ENCODE assay signal across 8 cellular contexts in the genomic region with DNA sequence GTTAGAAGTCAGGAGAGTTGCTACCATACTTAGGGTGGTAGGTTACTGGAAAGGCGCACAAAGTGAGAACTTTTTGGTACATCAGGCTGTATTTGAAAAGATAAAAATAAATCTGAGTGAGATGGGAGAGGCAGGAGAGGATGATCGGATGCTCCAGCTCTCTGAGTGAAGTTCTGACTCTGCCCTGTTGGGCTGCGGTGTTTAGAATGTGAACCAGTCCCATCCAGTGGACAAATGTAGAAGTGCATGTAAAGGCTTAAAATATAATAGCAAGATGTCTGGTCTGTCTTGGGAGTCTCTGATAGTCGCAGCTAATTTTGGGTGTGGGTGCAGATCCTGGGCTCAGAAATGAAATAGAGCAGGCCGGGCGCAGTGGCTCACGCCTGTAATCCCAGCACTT.
DNase-seq lines count a peak whose midpoint lies in the region; ATAC-seq and TF ChIP-seq lines count a peak whose summit lies in the region.

No MANE protein-coding gene starts in this region.

- H3K9ac ChIP-seq in parathyroid adenoma: no peak overlapping the region

- H3K4me1 ChIP-seq in parathyroid adenoma: no peaks in the 10 kb centered on the region

- no peak overlapping the region for H3K27ac ChIP-seq in parathyroid adenoma

- no peaks in the 10 kb centered on the region for H3K79me2 ChIP-seq in parathyroid adenoma

- no peak overlapping the region for H3K4me3 ChIP-seq in parathyroid adenoma (ENCODE audit: low read depth, low read length)

- peak; percentile 84 for TF ChIP-seq CTCF in parathyroid adenoma (IDR thresholded peaks at IDR 0.05)

- no peaks in the 10 kb centered on the region for H3K9me3 ChIP-seq in parathyroid adenoma (ENCODE audit: control insufficient read depth, low read length)

- peak; percentile 73 for DNase-seq in DMS 273 (lab: John Stamatoyannopoulos, UW; ENCODE audit: unreplicated experiment)
- DNase-seq in NCI-H748 treated with DMSO at 0.1 percent for 48 hours (lab: John Stamatoyannopoulos, UW): peak; percentile 34
- peak; percentile 7 for DNase-seq in activated naive CD4-positive, alpha-beta T cell treated with Interleukin-2 at 50 U/mL for 16 hours
- DNase-seq in germinal center (ENCODE audit: low spot score): peak; percentile 62

- H3K4me2 ChIP-seq in parathyroid adenoma (ENCODE audit: low read length): no peak overlapping the region

- peak overlapping the region; percentile 84 for H2AFZ ChIP-seq in parathyroid adenoma

- peak; percentile 95 for ATAC-seq in GM19043 (IDR thresholded peaks at IDR 0.05; ENCODE audit: low read depth, unreplicated experiment)
- peak; percentile 90 for ATAC-seq in HG03139 (IDR thresholded peaks at IDR 0.05; ENCODE audit: unreplicated experiment)
- no peak for ATAC-seq in HG03457 (IDR thresholded peaks at IDR 0.05; ENCODE audit: unreplicated experiment)

- no peaks in the 10 kb centered on the region for H3K27me3 ChIP-seq in parathyroid adenoma (ENCODE audit: control insufficient read depth, insufficient read depth, low read length)

- no peaks in the 10 kb centered on the region for H3K36me3 ChIP-seq in parathyroid adenoma (ENCODE audit: control insufficient read depth, insufficient read depth, low read length)

Comparison
In these comparisons a context has a peak if more than half of its experiments do, and no peak if none do; other contexts are left out.
1. DNase-seq: peak in every context shown above with its lines; median percentile 73 in DMS 273; 62 in germinal center; 34 in NCI-H748 treated with DMSO at 0.1 percent for 48 hours; 7 in activated naive CD4-positive, alpha-beta T cell treated with Interleukin-2 at 50 U/mL for 16 hours.